8 cellular contexts compared by ENCODE assay signal in the genomic region with DNA sequence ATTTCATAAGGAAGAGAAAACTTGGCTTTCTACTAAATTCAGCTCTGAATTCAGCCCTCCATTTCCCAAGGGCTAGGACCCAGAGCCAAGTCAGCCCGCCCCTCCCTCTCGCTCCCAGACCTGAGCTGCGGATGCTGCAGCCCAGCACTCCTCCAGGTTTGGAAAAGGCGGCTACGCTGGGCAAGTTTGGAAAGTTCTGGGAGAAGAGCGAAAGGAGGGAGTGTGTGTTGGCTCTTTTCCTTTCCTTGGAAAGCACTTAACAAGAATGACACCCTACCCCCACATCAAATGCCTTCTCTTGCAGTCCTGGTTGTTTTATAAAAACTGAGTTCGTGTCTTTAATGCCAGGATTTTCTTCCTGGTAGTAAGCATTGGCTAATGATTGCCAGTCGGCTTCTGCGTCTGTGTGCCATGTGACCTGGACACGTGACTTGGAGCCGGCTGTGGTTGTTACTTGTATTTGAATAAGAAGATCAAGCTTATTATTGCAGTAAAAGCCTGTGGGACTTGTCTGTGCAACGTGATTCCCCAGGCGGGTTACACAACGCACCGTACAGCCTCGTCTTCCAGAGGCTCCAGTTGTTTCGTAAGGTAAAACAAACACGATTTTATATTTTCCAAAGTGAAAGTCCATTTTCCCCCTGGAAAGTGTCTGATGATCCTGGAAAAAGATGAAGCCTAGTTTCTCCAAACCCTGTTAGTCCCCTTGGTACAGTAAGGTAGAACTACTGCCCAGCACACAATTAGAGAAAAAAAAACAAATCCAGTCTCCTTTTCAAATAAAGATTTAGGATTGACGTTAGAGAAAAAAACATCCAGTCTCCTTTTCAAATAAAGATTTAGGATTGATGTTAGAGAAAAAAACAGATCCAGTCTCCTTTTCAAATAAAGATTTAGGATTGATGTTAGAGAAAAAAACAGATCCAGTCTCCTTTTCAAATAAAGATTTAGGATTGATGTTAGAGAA. TPM values are rescaled to one million over a fixed set of nuclear protein-coding genes. Genes with fewer than 3 reads are reported as not detected.
DNase-seq lines count a peak whose midpoint lies in the region; ATAC-seq, FAIRE-seq and TF ChIP-seq lines count a peak whose summit lies in the region.

No MANE protein-coding gene starts in this region.

- H4K20me1 ChIP-seq in OCI-LY7 (ENCODE audit: insufficient read depth, low read length), result no peaks in the 10 kb centered on the region

- H3K9me3 Mint-ChIP-seq in CD8-positive, alpha-beta memory T cell, result no peaks in the 10 kb centered on the region
- H3K9me3 Mint-ChIP-seq in activated T-cell treated with anti-CD3 and anti-CD28 coated beads, Interleukin-2, amount 50 U/mL, for 4 hours, result no peaks in the 10 kb centered on the region
- no peaks in the 10 kb centered on the region for H3K9me3 Mint-ChIP-seq in stimulated activated naive B cell treated with anti-CD40 and anti-IgM and Interleukin-4, amounts not matched to agents 10 μg/mL and 1 μg/mL and 100 μg/mL, for 72 hours

- H3K9me2 ChIP-seq in OCI-LY7 (ENCODE audit: insufficient read depth, low read length), result no peaks in the 10 kb centered on the region

- no peak for FAIRE-seq in HTR-8/SVneo (lab: Jason Lieb, UNC)

- H3K4me1 Mint-ChIP-seq in CD8-positive, alpha-beta memory T cell, result peaks cover 15 to 41% (median 40%) of the 10 kb centered on the region in 3 donors
- peaks cover 36% of the 10 kb centered on the region for H3K4me1 Mint-ChIP-seq in activated T-cell treated with anti-CD3 and anti-CD28 coated beads, Interleukin-2, amount 50 U/mL, for 4 hours (ENCODE audit: low read depth)
- peaks cover 6 to 19% of the 10 kb centered on the region in 2 donors for H3K4me1 Mint-ChIP-seq in stimulated activated naive B cell treated with anti-CD40 and anti-IgM and Interleukin-4, amounts not matched to agents 10 μg/mL and 1 μg/mL and 100 μg/mL, for 72 hours

- H3K27ac Mint-ChIP-seq in CD8-positive, alpha-beta memory T cell, result peak overlapping the region; percentile 71 to 99 (median 93)
- peak overlapping the region; percentile 95 for H3K27ac Mint-ChIP-seq in stimulated activated naive B cell treated with anti-CD40 and anti-IgM and Interleukin-4, amounts not matched to agents 10 μg/mL and 1 μg/mL and 100 μg/mL, for 72 hours

- peak; percentile 54 to 55 for ATAC-seq in activated T-cell treated with anti-CD3 and anti-CD28 coated beads, Interleukin-2, amount 50 U/mL, for 4 hours
- peak; percentile 90 to 92 for ATAC-seq in stimulated activated naive B cell treated with anti-CD40 and anti-IgM and Interleukin-4, amounts not matched to agents 10 μg/mL and 1 μg/mL and 100 μg/mL, for 72 hours (replicated peaks)

- CTCF ChIA-PET in CD8-positive, alpha-beta memory T cell (lab: Charles Lee), result interaction anchor here (1.1 to 9.7 kb wide), 6 partner anchors 12 to 89 kb away, joined by 3 to 70 read pairs (median 13); a partner anchor contains a TSS
- CTCF ChIA-PET in OCI-LY7 (lab: Charles Lee; ENCODE audit: unreplicated experiment), result interaction anchor here (1.0 to 3.1 kb wide), 4 partner anchors 10 to 50 kb away, joined by 3 to 15 read pairs (median 5); no protein-coding TSS in a partner anchor

- no peaks in the 10 kb centered on the region for H3K9me3 ChIP-seq in CD8-positive, alpha-beta memory T cell (ENCODE audit: low read length)
- no peaks in the 10 kb centered on the region for H3K9me3 ChIP-seq in OCI-LY7 (ENCODE audit: low read length)
- no peaks in the 10 kb centered on the region for H3K9me3 ChIP-seq in esophagus squamous epithelium
- no peaks in the 10 kb centered on the region for H3K9me3 ChIP-seq in muscle layer of colon (ENCODE audit: low read length)

- H3K4me1 ChIP-seq in CD8-positive, alpha-beta memory T cell (ENCODE audit: insufficient read depth, low read length), result peaks cover 25% of the 10 kb centered on the region
- peaks cover 25% of the 10 kb centered on the region for H3K4me1 ChIP-seq in OCI-LY7 (ENCODE audit: insufficient read depth, low read length, poor library complexity, severe bottlenecking)
- H3K4me1 ChIP-seq in esophagus squamous epithelium, result peaks cover 0 to 28% (median 6%) of the 10 kb centered on the region in 3 donors
- H3K4me1 ChIP-seq in muscle layer of colon (ENCODE audit: insufficient read depth, low read length), result peaks cover 3% of the 10 kb centered on the region

- no peaks in the 10 kb centered on the region for H3K27me3 Mint-ChIP-seq in CD8-positive, alpha-beta memory T cell
- H3K27me3 Mint-ChIP-seq in activated T-cell treated with anti-CD3 and anti-CD28 coated beads, Interleukin-2, amount 50 U/mL, for 4 hours (ENCODE audit: low read depth), result no peaks in the 10 kb centered on the region
- no peaks in the 10 kb centered on the region for H3K27me3 Mint-ChIP-seq in stimulated activated naive B cell treated with anti-CD40 and anti-IgM and Interleukin-4, amounts not matched to agents 10 μg/mL and 1 μg/mL and 100 μg/mL, for 72 hours

- H3K27ac ChIP-seq in CD8-positive, alpha-beta memory T cell (ENCODE audit: low read depth, low read length), result peak overlapping the region; percentile 76
- H3K27ac ChIP-seq in OCI-LY7 (ENCODE audit: low read depth, low read length, poor library complexity, severe bottlenecking) (peak overlapping the region; percentile 74), esophagus squamous epithelium (peak overlapping the region; percentile 90 to 95 (median 94)), muscle layer of colon (ENCODE audit: low read depth, low read length) (peak overlapping the region; percentile 79)

- peak overlapping the region; percentile 88 for H3K9ac ChIP-seq in muscle layer of colon (ENCODE audit: low read length)

- POLR2A ChIA-PET in CD8-positive, alpha-beta memory T cell (lab: Charles Lee), result interaction anchor here (0.5 to 3.6 kb wide), 18 partner anchors 10 to 263 kb away, joined by 3 to 21 read pairs (median 4); a partner anchor contains a TSS
- POLR2A ChIA-PET in OCI-LY7 (lab: Charles Lee), result interaction anchor here (0.6 to 4.1 kb wide), 20 partner anchors 11 to 948 kb away, joined by 3 to 67 read pairs (median 4); a partner anchor contains a TSS

- H2AFZ ChIP-seq in OCI-LY7 (ENCODE audit: low read length), result peak overlapping the region; percentile 80

- no peaks in the 10 kb centered on the region for H3K79me2 ChIP-seq in OCI-LY7 (ENCODE audit: insufficient read depth, low read depth, low read length)

- intact Hi-C loops in OCI-LY7 (cut with micrococcal nuclease; ENCODE audit: unreplicated experiment) (loop anchor here (1.0 kb wide), 1 partner anchor 19 kb away; no protein-coding TSS in a partner anchor), esophagus squamous epithelium (cut with DNase I) (no loop called here)

- H3K36me3 Mint-ChIP-seq in CD8-positive, alpha-beta memory T cell, result peaks cover 0 to 5% (median 0%) of the 10 kb centered on the region in 3 donors
- no peaks in the 10 kb centered on the region for H3K36me3 Mint-ChIP-seq in activated T-cell treated with anti-CD3 and anti-CD28 coated beads, Interleukin-2, amount 50 U/mL, for 4 hours (ENCODE audit: insufficient read depth)
- no peaks in the 10 kb centered on the region for H3K36me3 Mint-ChIP-seq in stimulated activated naive B cell treated with anti-CD40 and anti-IgM and Interleukin-4, amounts not matched to agents 10 μg/mL and 1 μg/mL and 100 μg/mL, for 72 hours

- H3K4me3 ChIP-seq in CD8-positive, alpha-beta memory T cell (ENCODE audit: low read length), result peak overlapping the region; percentile 89
- peak overlapping the region; percentile 68 for H3K4me3 ChIP-seq in OCI-LY7 (ENCODE audit: low read depth, low read length, poor library complexity, severe bottlenecking)
- peak overlapping the region; percentile 36 to 77 (median 56) for H3K4me3 ChIP-seq in esophagus squamous epithelium
- H3K4me3 ChIP-seq in muscle layer of colon (ENCODE audit: low read depth in 1 of 2, low read length in 2 of 2), result peak overlapping the region; percentile 39 to 73

- BruUV-seq in OCI-LY7 (replicated peaks; lab: Mats Ljungman, UMichigan), result TSS peak; percentile 96

- no peaks in the 10 kb centered on the region for H3K27me3 ChIP-seq in CD8-positive, alpha-beta memory T cell (ENCODE audit: insufficient read depth, low read length, poor library complexity, severe bottlenecking)
- H3K27me3 ChIP-seq in esophagus squamous epithelium (no peaks in the 10 kb centered on the region), muscle layer of colon (ENCODE audit: control insufficient read depth in 1 of 2, insufficient read depth in 2 of 2, low read length in 2 of 2) (no peaks in the 10 kb centered on the region)

- peak overlapping the region; percentile 88 for H3K4me2 ChIP-seq in OCI-LY7 (ENCODE audit: low read length)

- no peaks in the 10 kb centered on the region for H3K36me3 ChIP-seq in CD8-positive, alpha-beta memory T cell (ENCODE audit: insufficient read depth, low read length)
- H3K36me3 ChIP-seq in OCI-LY7 (ENCODE audit: insufficient read depth, low read length) (no peaks in the 10 kb centered on the region), esophagus squamous epithelium (no peaks in the 10 kb centered on the region), muscle layer of colon (ENCODE audit: insufficient read depth, low read length) (no peaks in the 10 kb centered on the region)

- TF ChIP-seq CTCF in GM20000 (IDR thresholded peaks at IDR 0.05; ENCODE audit: extremely low read depth, missing control alignments), result no peak
- no peak for TF ChIP-seq CTCF in OCI-LY7 (conservative IDR thresholded peaks at IDR 0.05; ENCODE audit: low read length)
- TF ChIP-seq CTCF in esophagus squamous epithelium (IDR thresholded peaks at IDR 0.05), result peak in 1 of 6 experiments; percentile 3

- 0 to 3% methylated on average over 16 of the region's 19 CpGs for WGBS in esophagus squamous epithelium, 2 donors

- peak; percentile 58 to 85 (median 62) for DNase-seq in CD8-positive, alpha-beta memory T cell
- DNase-seq in GM20000 (ENCODE audit: low spot score) (peak; percentile 69), HTR-8/SVneo (ENCODE audit: insufficient read length, low spot score) (peak; percentile 56), OCI-LY7 (ENCODE audit: low spot score) (peak; percentile 91), esophagus squamous epithelium (lab: John Stamatoyannopoulos, UW) (peak; percentile 82)
- DNase-seq in activated T-cell treated with anti-CD3 and anti-CD28 coated beads, Interleukin-2, amount 50 U/mL, for 4 hours, result peak; percentile 51
- peak; percentile 67 for DNase-seq in stimulated activated naive B cell treated with anti-CD40 and anti-IgM and Interleukin-4, amounts not matched to agents 10 μg/mL and 1 μg/mL and 100 μg/mL, for 72 hours

- TF ChIP-seq POLR2A in esophagus squamous epithelium (IDR thresholded peaks at IDR 0.05), result peak in 3 of 4 donors; percentile 33 to 62 (median 42)

- peak overlapping the region; percentile 80 to 98 (median 86) for H3K4me3 Mint-ChIP-seq in CD8-positive, alpha-beta memory T cell
- peak overlapping the region; percentile 85 for H3K4me3 Mint-ChIP-seq in activated T-cell treated with anti-CD3 and anti-CD28 coated beads, Interleukin-2, amount 50 U/mL, for 4 hours
- peak overlapping the region; percentile 82 to 92 for H3K4me3 Mint-ChIP-seq in stimulated activated naive B cell treated with anti-CD40 and anti-IgM and Interleukin-4, amounts not matched to agents 10 μg/mL and 1 μg/mL and 100 μg/mL, for 72 hours

RNA-seq across cellular contexts. Expression of a gene that starts 26.8 kb away (rescaled TPM):
- not detected for total RNA-seq in CD8-positive, alpha-beta memory T cell
- not detected for polyA plus RNA-seq in CD8-positive, alpha-beta memory T cell
- 0.15 and 0.22 TPM in 2 replicates for total RNA-seq in OCI-LY7 (2014; rRNA removed; shearing (Covaris generic))
- total RNA-seq in OCI-LY7 (2022) (1.00 and 1.8 TPM in 2 replicates), esophagus squamous epithelium (under 1 TPM in 1 of 4 donors, not detected in 3; 0.19 TPM)
- not detected for total RNA-seq in activated T-cell treated with anti-CD3 and anti-CD28 coated beads, Interleukin-2, amount 50 U/mL, for 4 hours

Comparison
In these comparisons a context has a peak if more than half of its experiments do, and no peak if none do; other contexts are left out.
1. Peak in every context shown above with its lines: DNase-seq, ATAC-seq, H3K4me3 ChIP-seq and H3K27ac ChIP-seq.